14 cellular contexts compared by ENCODE assay signal in the genomic region with DNA sequence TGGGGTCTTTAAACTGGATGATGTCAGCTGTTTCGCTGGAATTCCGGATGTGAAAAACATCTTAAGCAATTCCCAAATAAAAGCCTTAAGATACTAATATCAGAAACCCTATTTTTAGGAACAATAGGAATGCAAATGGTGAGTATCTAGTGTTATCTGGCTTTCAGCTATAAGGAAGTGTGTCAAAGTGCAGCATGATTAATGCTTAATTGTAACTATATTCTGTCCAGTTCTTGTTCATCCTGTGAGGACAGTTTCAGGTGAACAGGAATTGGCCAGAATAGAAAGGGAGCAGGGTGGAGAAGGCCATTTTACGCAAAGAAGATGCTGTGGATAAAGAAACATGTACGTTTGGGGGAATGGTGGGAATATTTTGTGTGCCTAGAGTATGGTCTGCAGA.
"Had no signal": no experiment of that assay in that cellular context is flagged by ENCODE, and none has a peak within 500 bp of the region (broad histone marks: within the 10 kb centered on the region; RNA-seq: fewer than 3 reads in every experiment).

No MANE protein-coding gene starts in this region.

- H3K4me3 ChIP-seq: dorsolateral prefrontal cortex, esophagus squamous epithelium, prostate gland, spleen, suprapubic skin had no signal

- H3K36me3 Mint-ChIP-seq: activated naive CD8-positive, alpha-beta T cell treated with anti-CD3 and anti-CD28 coated beads, Interleukin-2, amount 10 ng/mL, durations not matched to agents 7 days and 5 days; natural killer cell treated with Interleukin-12 subunit alpha and Interleukin-12 subunit beta and Interleukin-15 and Interleukin-18, amount 100 ng/mL, for 72 hours had no signal

- H3K4me3 Mint-ChIP-seq: activated naive CD8-positive, alpha-beta T cell treated with anti-CD3 and anti-CD28 coated beads, Interleukin-2, amount 10 ng/mL, durations not matched to agents 7 days and 5 days; natural killer cell treated with Interleukin-12 subunit alpha and Interleukin-12 subunit beta and Interleukin-15 and Interleukin-18, amount 100 ng/mL, for 72 hours; stimulated activated naive CD8-positive, alpha-beta T cell treated with anti-CD3 and anti-CD28 coated beads, Interleukin-15, Interleukin-2, amounts not matched to agents 100 ng/mL and 50 ng/mL, for 24 hours; T-helper 2 cell treated with Interferon-gamma antibody and Interleukin-4, amounts not matched to agents 5 μg/mL and 100 μg/mL, for 36 hours had no signal

- DNase-seq: activated naive CD4-positive, alpha-beta T cell; activated naive CD8-positive, alpha-beta T cell treated with anti-CD3 and anti-CD28 coated beads, Interleukin-2, amount 10 ng/mL, durations not matched to agents 7 days and 5 days; activated T-cell treated with anti-CD3 and anti-CD28 coated beads for 4 hours; dorsolateral prefrontal cortex; esophagus squamous epithelium; left ventricle myocardium superior; occipital lobe; right cardiac atrium; spleen had no signal

- H3K4me1 ChIP-seq: prostate gland, spleen, suprapubic skin had no signal

- H3K27ac ChIP-seq: dorsolateral prefrontal cortex, esophagus squamous epithelium, prostate gland, spleen, suprapubic skin had no signal

- H3K9me3 ChIP-seq: esophagus squamous epithelium, prostate gland, suprapubic skin had no signal

- H3K27me3 ChIP-seq: dorsolateral prefrontal cortex, esophagus squamous epithelium, suprapubic skin had no signal

- H3K27ac Mint-ChIP-seq: activated naive CD8-positive, alpha-beta T cell treated with anti-CD3 and anti-CD28 coated beads, Interleukin-2, amount 10 ng/mL, durations not matched to agents 7 days and 5 days; natural killer cell treated with Interleukin-12 subunit alpha and Interleukin-12 subunit beta and Interleukin-15 and Interleukin-18, amount 100 ng/mL, for 72 hours; stimulated activated naive CD8-positive, alpha-beta T cell treated with anti-CD3 and anti-CD28 coated beads, Interleukin-15, Interleukin-2, amounts not matched to agents 100 ng/mL and 50 ng/mL, for 24 hours; T-helper 2 cell treated with Interferon-gamma antibody and Interleukin-4, amounts not matched to agents 5 μg/mL and 100 μg/mL, for 36 hours had no signal

- H3K36me3 ChIP-seq: esophagus squamous epithelium, prostate gland, spleen, suprapubic skin had no signal

- H3K4me1 Mint-ChIP-seq: activated naive CD8-positive, alpha-beta T cell treated with anti-CD3 and anti-CD28 coated beads, Interleukin-2, amount 10 ng/mL, durations not matched to agents 7 days and 5 days had no signal

- H3K9me3 Mint-ChIP-seq: activated naive CD8-positive, alpha-beta T cell treated with anti-CD3 and anti-CD28 coated beads, Interleukin-2, amount 10 ng/mL, durations not matched to agents 7 days and 5 days; natural killer cell treated with Interleukin-12 subunit alpha and Interleukin-12 subunit beta and Interleukin-15 and Interleukin-18, amount 100 ng/mL, for 72 hours; stimulated activated naive CD8-positive, alpha-beta T cell treated with anti-CD3 and anti-CD28 coated beads, Interleukin-15, Interleukin-2, amounts not matched to agents 100 ng/mL and 50 ng/mL, for 24 hours; T-helper 2 cell treated with Interferon-gamma antibody and Interleukin-4, amounts not matched to agents 5 μg/mL and 100 μg/mL, for 36 hours had no signal

- ATAC-seq: left ventricle myocardium superior; natural killer cell treated with Interleukin-12 subunit alpha and Interleukin-12 subunit beta and Interleukin-15 and Interleukin-18, amount 100 ng/mL, for 72 hours; right cardiac atrium had no signal
